9 cellular contexts compared by ENCODE assay signal in the genomic region with DNA sequence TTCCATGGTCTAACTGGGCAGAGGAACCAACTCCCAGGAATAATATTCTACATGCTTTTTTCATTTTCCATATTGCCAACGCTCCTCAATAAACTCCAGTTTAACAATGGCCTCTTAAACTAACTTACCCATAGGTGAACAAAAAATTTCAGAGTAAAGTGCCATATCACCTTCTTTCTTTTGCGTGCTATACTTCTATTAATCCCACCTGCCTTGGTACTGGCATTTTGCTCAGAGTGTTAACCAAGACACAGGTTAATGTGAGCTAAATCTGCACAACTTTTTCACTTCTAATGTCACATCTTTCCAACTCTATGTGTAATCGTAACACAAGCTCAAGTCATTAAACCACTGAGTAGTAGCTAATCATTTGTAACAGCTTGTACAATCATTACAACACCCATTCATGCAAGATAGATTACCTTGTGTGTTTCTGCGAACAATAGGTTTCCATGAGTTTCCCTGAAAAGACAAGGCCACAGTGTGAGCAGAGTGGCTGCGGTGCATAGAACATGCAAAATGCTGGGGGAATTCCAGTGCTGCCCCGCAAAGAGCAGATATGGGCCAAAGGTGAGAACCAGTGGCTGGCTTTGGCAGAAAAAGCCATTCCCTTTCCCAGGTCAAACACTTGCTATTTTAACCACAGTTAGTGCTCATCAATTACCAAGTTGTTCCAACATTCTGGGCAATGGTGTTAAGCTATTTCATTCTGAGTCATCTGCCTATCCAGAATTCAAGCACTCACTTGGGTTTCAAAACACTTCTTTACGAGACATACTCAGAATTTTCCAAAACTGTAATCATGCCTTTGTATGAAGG. TPM values are rescaled to one million over a fixed set of nuclear protein-coding genes. Genes with fewer than 3 reads are reported as not detected.
A peak's percentile ranks its signal among the peaks of the same experiment; 100 is the strongest.
DNase-seq lines count a peak whose midpoint lies in the region; ATAC-seq and TF ChIP-seq lines count a peak whose summit lies in the region.
"Had no signal": no experiment of that assay in that cellular context is flagged by ENCODE, and none has a peak within 500 bp of the region (broad histone marks: within the 10 kb centered on the region; RNA-seq: fewer than 3 reads in every experiment).

No MANE protein-coding gene starts in this region.

- in situ Hi-C loops in brain microvascular endothelial cell (cut with HindIII; ENCODE audit: low pct_ligation_motif_present, low sequenced_read_pairs), result no loop called here

- H3K4me2 ChIP-seq in osteoblast (ENCODE audit: insufficient read depth, low read length), result no peak overlapping the region

- H3K4me1 Mint-ChIP-seq in natural killer cell, result peaks cover 67 to 73% of the 10 kb centered on the region in 2 donors

- peak in 3 of 5 experiments; percentile 3 to 57 (median 22) for DNase-seq in T-helper 2 cell
- DNase-seq in natural killer cell, result peak; percentile 51
- no peak for DNase-seq in brain microvascular endothelial cell
- no peak for DNase-seq in osteoblast (ENCODE audit: insufficient read length, low spot score, missing footprints)
- no peak for DNase-seq in aorta
- no peak for DNase-seq in ureter (ENCODE audit: low spot score)

- H3K9me3 ChIP-seq in osteoblast (ENCODE audit: low read depth, low read length), result no peaks in the 10 kb centered on the region
- H3K9me3 ChIP-seq in aorta (ENCODE audit: control insufficient read depth, low read length), result no peaks in the 10 kb centered on the region

- H3K27ac ChIP-seq in brain microvascular endothelial cell (no peak overlapping the region), osteoblast (ENCODE audit: low read depth, low read length) (no peak overlapping the region), aorta (ENCODE audit: low read depth in 1 of 2, low read length in 2 of 2) (no peak overlapping the region)

- no peak overlapping the region for H3K4me3 Mint-ChIP-seq in natural killer cell

- peak overlapping the region; percentile 79 to 82 for H3K27ac Mint-ChIP-seq in natural killer cell

- 82 to 85% methylated on average over 7 of the region's 7 CpGs for WGBS in aorta, 2 donors

- ATAC-seq in GM18520 (IDR thresholded peaks at IDR 0.05; ENCODE audit: unreplicated experiment), result peak; percentile 48
- peak; percentile 64 for ATAC-seq in HG02763 (IDR thresholded peaks at IDR 0.05; ENCODE audit: unreplicated experiment)
- ATAC-seq in natural killer cell, result peak; percentile 70 to 88 (median 77)
- no peak for ATAC-seq in aorta (ENCODE audit: low FRiP score)

- H3K4me1 ChIP-seq in osteoblast (ENCODE audit: insufficient read depth, low read length) (no peaks in the 10 kb centered on the region), aorta (ENCODE audit: control insufficient read depth in 1 of 2, insufficient read depth in 2 of 2, low read length in 2 of 2) (no peaks in the 10 kb centered on the region)

- no peaks in the 10 kb centered on the region for H3K27me3 Mint-ChIP-seq in natural killer cell (ENCODE audit: low read depth in 2 of 2)

- H3K36me3 Mint-ChIP-seq in natural killer cell, result no peaks in the 10 kb centered on the region

- H2AFZ ChIP-seq in osteoblast (ENCODE audit: low read length), result no peak overlapping the region

- H3K79me2 ChIP-seq in osteoblast (ENCODE audit: insufficient read depth, low read length), result no peaks in the 10 kb centered on the region

- intact Hi-C loops in natural killer cell (cut with micrococcal nuclease), result loop anchor here (2.0 to 10.0 kb wide), 3 partner anchors 105 to 1305 kb away; a partner anchor contains a TSS
- intact Hi-C loops in aorta (cut with DNase I), result no loop called here

- no peaks in the 10 kb centered on the region for H4K20me1 ChIP-seq in osteoblast (ENCODE audit: insufficient read depth, low read length)

- H3K9me3 Mint-ChIP-seq in natural killer cell, result peaks cover 0 to 3% of the 10 kb centered on the region in 2 donors

- H3K27me3 ChIP-seq in brain microvascular endothelial cell (replicated peaks) (no peaks in the 10 kb centered on the region), osteoblast (ENCODE audit: insufficient read depth, low read length) (no peaks in the 10 kb centered on the region), aorta (ENCODE audit: control insufficient read depth in 1 of 2, insufficient read depth in 2 of 2, low read length in 1 of 2) (peaks cover 0 to 1% of the 10 kb centered on the region in 2 donors)

- H3K36me3 ChIP-seq in brain microvascular endothelial cell (replicated peaks), result no peaks in the 10 kb centered on the region
- no peaks in the 10 kb centered on the region for H3K36me3 ChIP-seq in osteoblast (ENCODE audit: insufficient read depth, low read length)
- no peaks in the 10 kb centered on the region for H3K36me3 ChIP-seq in aorta (ENCODE audit: control insufficient read depth in 1 of 2, insufficient read depth in 2 of 2, low read length in 1 of 2)

- H3K4me3 ChIP-seq in brain microvascular endothelial cell (ENCODE audit: low read depth, low read length) (no peak overlapping the region), osteoblast (ENCODE audit: insufficient read depth, low read length) (no peak overlapping the region), aorta (ENCODE audit: low read length in 2 of 2) (no peak overlapping the region)

- TF ChIP-seq CTCF in natural killer cell (IDR thresholded peaks at IDR 0.05) (no peak), brain microvascular endothelial cell (IDR thresholded peaks at IDR 0.05; ENCODE audit: low read depth, low read length, missing control alignments) (no peak), osteoblast (IDR thresholded peaks at IDR 0.05; ENCODE audit: extremely low read depth, low read depth, low read length) (no peak)

RNA-seq across cellular contexts. Expression of a gene that starts 42.8 kb away (rescaled TPM):
- 1 to 10 TPM; 2.6 to 3.6 (median 3.0) TPM for total RNA-seq in natural killer cell
- not detected in 2 replicates for total RNA-seq in osteoblast
- under 1 TPM; 0.65 to 0.99 TPM for total RNA-seq in aorta
- not detected for polyA plus RNA-seq in aorta
- total RNA-seq in ureter, result 1.2 TPM
- total RNA-seq: dermis microvascular lymphatic vessel endothelial cell had no signal

Comparison
In these comparisons a context has a peak if more than half of its experiments do, and no peak if none do; other contexts are left out.
1. DNase-seq: peak in T-helper 2 cell (3 of 5) and natural killer cell (single experiment); none in brain microvascular endothelial cell (single experiment), osteoblast (single experiment), aorta (0 of 2) and ureter (single experiment).